9 cellular contexts compared by ENCODE assay signal in the genomic region with DNA sequence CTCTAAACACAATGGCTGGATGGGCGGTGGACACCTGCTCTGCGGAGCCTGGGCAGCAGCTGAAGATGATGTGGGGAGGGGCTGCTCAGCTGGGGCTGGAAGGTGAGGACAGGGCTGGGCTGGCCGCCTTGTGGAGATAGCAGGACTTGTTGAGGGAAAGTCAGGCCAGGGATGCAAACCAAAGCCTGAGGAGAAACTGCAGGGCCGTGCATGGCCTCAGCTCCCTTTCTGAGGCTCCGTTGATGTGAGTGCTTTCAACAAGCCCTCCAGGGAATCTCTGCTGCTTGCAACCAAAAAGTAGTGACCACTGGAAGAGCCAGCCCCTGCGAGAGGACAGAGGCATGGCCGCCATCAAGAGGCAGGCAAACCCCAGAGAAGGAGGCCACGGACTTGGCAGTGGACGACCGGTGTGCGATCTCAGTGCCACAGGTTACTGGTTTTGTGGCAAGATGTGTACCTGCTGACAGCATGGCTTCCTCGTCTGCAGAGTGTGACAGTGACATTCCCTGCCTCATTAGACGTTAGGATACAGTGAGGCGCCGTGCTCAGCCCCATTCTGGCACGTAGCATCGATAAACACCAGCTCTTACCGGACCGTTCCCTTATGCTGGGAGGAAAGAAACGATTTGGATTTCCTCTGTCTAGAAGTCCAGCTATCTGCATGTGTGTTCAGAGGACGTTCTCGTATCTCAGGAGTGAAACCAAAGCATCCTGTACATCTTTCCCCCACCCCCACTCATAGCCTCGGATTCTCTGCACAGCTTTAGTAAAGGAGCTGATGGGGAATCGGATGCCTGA. TPM values are rescaled to one million over a fixed set of nuclear protein-coding genes. Genes with fewer than 3 reads are reported as not detected.
DNase-seq lines count a peak whose midpoint lies in the region; ATAC-seq and TF ChIP-seq lines count a peak whose summit lies in the region.
"Had no signal": no experiment of that assay in that cellular context is flagged by ENCODE, and none has a peak within 500 bp of the region (broad histone marks: within the 10 kb centered on the region; RNA-seq: fewer than 3 reads in every experiment).

No MANE protein-coding gene starts in this region.

- H3K4me3 Mint-ChIP-seq in memory B cell, result peak overlapping the region; percentile 84

- intact Hi-C loops in cardiac septum (cut with DNase I), result no loop called here
- intact Hi-C loops in Right ventricle myocardium inferior (cut with DNase I), result no loop called here
- intact Hi-C loops in upper lobe of right lung (cut with DNase I), result no loop called here

- H3K27me3 Mint-ChIP-seq in memory B cell, result peaks cover 10% of the 10 kb centered on the region

- H3K36me3 ChIP-seq in adipocyte (ENCODE audit: control insufficient read depth, insufficient read depth, low read length, severe bottlenecking) (no peaks in the 10 kb centered on the region), upper lobe of right lung (no peaks in the 10 kb centered on the region)

- H3K4me1 ChIP-seq in adipocyte (ENCODE audit: control insufficient read depth, insufficient read depth, low read length) (peaks cover 17% of the 10 kb centered on the region), upper lobe of right lung (peaks cover 16% of the 10 kb centered on the region)

- H3K27ac ChIP-seq in upper lobe of right lung, result no peak overlapping the region

- no peak for TF ChIP-seq CTCF in upper lobe of right lung (IDR thresholded peaks at IDR 0.05)

- DNase-seq in cardiac septum (ENCODE audit: low spot score) (peak; percentile 57), Right ventricle myocardium inferior (ENCODE audit: missing footprints) (no peak), adipocyte (ENCODE audit: low read depth) (no peak), memory B cell (ENCODE audit: low spot score in 2 of 2) (no peak), upper lobe of right lung (peak; percentile 52), NCI-H226 (no peak), NCI-H1105 (lab: John Stamatoyannopoulos, UW) (no peak)
- DNase-seq in stimulated activated CD4-positive, alpha-beta T cell treated with anti-CD3 and anti-CD28 coated beads, Interleukin-4, amount 100 ng/mL, for 1 hour, result no peak
- DNase-seq: NK-92 treated with Interleukin-12 subunit alpha and Interleukin-12 subunit beta, amount 100 ng/mL, for 24 hours had no signal

- H3K36me3 Mint-ChIP-seq in memory B cell, result no peaks in the 10 kb centered on the region

- peak overlapping the region; percentile 60 for H3K9ac ChIP-seq in adipocyte (ENCODE audit: low read length)

- peaks cover 9% of the 10 kb centered on the region for H3K4me1 Mint-ChIP-seq in memory B cell

- no peak overlapping the region for H3K27ac Mint-ChIP-seq in memory B cell

- H3K9me3 Mint-ChIP-seq in memory B cell, result no peaks in the 10 kb centered on the region

- H3K9me3 ChIP-seq in adipocyte (ENCODE audit: control insufficient read depth, low read length) (no peaks in the 10 kb centered on the region), upper lobe of right lung (no peaks in the 10 kb centered on the region)

- H3K27me3 ChIP-seq in adipocyte (replicated peaks; ENCODE audit: control insufficient read depth, insufficient read depth, low read length) (no peaks in the 10 kb centered on the region), upper lobe of right lung (no peaks in the 10 kb centered on the region)

- peak overlapping the region; percentile 79 for H3K4me3 ChIP-seq in adipocyte (ENCODE audit: low read length)
- peak overlapping the region; percentile 49 for H3K4me3 ChIP-seq in upper lobe of right lung

- ATAC-seq in Right ventricle myocardium inferior (no peak), memory B cell (ENCODE audit: low read depth) (no peak), upper lobe of right lung (no peak)

RNA-seq across cellular contexts. Expression of a gene that starts 37.9 kb away (rescaled TPM):
- total RNA-seq in cardiac septum (11.3 TPM), Right ventricle myocardium inferior (6.5 TPM), upper lobe of right lung (25.6 TPM)

RNA-seq across cellular contexts. Expression of a gene that starts 38.0 kb away (rescaled TPM):
- total RNA-seq in cardiac septum, result 0.83 TPM
- 0.41 TPM for total RNA-seq in Right ventricle myocardium inferior
- total RNA-seq in upper lobe of right lung, result 1.2 TPM

Comparison
In these comparisons a context has a peak if more than half of its experiments do, and no peak if none do; other contexts are left out.
1. DNase-seq: peak in cardiac septum (single experiment) and upper lobe of right lung (single experiment); none in Right ventricle myocardium inferior (single experiment), adipocyte (single experiment), memory B cell (0 of 2), NCI-H226 (single experiment), stimulated activated CD4-positive, alpha-beta T cell treated with anti-CD3 and anti-CD28 coated beads, Interleukin-4, amount 100 ng/mL, for 1 hour (single experiment) and NCI-H1105 (single experiment).